ENCODE assay signal across 10 cellular contexts in the genomic region with DNA sequence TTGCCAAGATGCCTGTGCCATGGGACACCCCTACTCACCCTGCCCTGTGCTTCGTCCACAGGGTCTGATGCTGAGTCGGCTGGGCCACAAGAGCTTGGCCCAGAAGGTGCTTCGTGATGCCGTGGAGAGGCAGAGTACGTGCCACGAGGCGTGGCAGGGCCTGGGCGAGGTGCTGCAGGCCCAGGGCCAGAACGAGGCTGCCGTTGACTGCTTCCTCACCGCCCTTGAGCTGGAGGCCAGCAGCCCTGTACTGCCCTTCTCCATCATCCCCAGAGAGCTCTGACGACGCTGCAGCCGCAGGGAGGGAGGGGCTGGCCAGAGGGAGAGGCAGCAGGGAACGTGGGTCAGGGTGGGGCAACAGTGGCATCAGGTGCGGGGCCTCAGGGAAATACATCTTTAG.
DNase-seq lines count a peak whose midpoint lies in the region; ATAC-seq and TF ChIP-seq lines count a peak whose summit lies in the region.
"Had no signal": no experiment of that assay in that cellular context is flagged by ENCODE, and none has a peak within 500 bp of the region (broad histone marks: within the 10 kb centered on the region; RNA-seq: fewer than 3 reads in every experiment).

No MANE protein-coding gene starts in this region.

- TF ChIP-seq CTCF in HEK293 (tag by site-specific recombination; IDR thresholded peaks at IDR 0.05) (no peak), mucosa of descending colon (IDR thresholded peaks at IDR 0.05) (no peak)

- ATAC-seq in mucosa of descending colon (peak; percentile 47), HG03521 (IDR thresholded peaks at IDR 0.05; ENCODE audit: unreplicated experiment) (no peak)

- peaks cover 7% of the 10 kb centered on the region; the same call in 1 of the 2 replicates for H3K4me1 ChIP-seq in HEK293 (ENCODE audit: control insufficient read depth, insufficient read depth, low read length)
- peaks cover 41% of the 10 kb centered on the region for H3K4me1 ChIP-seq in mucosa of descending colon (ENCODE audit: low read depth)
- peaks cover 30% of the 10 kb centered on the region for H3K4me1 ChIP-seq in effector memory CD4-positive, alpha-beta T cell (ENCODE audit: control insufficient read depth, insufficient read depth, low read length, poor library complexity, severe bottlenecking)

- intact Hi-C loops in mucosa of descending colon (cut with DNase I, micrococcal nuclease) = no loop called here

- CTCF ChIA-PET in HEK293 (lab: Yijun Ruan, JAX) = interaction anchor here (0.6 kb wide), 1 partner anchor 24 kb away, joined by 3 read pairs; no protein-coding TSS in a partner anchor

- H3K4me3 ChIP-seq in HEK293 (ENCODE audit: low read depth, low read length) (no peak overlapping the region), mucosa of descending colon (no peak overlapping the region)
- H3K4me3 ChIP-seq in effector memory CD4-positive, alpha-beta T cell (ENCODE audit: insufficient read depth, low read depth, low read length, poor library complexity, severe bottlenecking) = no peak overlapping the region

- POLR2A ChIA-PET in HEK293 (lab: Yijun Ruan, JAX) = no interaction called here

- no peaks in the 10 kb centered on the region for H3K27me3 ChIP-seq in effector memory CD4-positive, alpha-beta T cell (replicated peaks; ENCODE audit: control insufficient read depth, insufficient read depth, low read length, poor library complexity, severe bottlenecking)

- H3K9me3 ChIP-seq in HEK293 (ENCODE audit: control insufficient read depth, insufficient read depth, low read depth, low read length) = no peaks in the 10 kb centered on the region
- H3K9me3 ChIP-seq in mucosa of descending colon = no peaks in the 10 kb centered on the region
- H3K9me3 ChIP-seq in effector memory CD4-positive, alpha-beta T cell (ENCODE audit: control insufficient read depth, low read length) = no peaks in the 10 kb centered on the region

- DNase-seq in mucosa of descending colon (peak; percentile 53 to 83 (median 80)), substantia nigra (lab: John Stamatoyannopoulos, UW) (peak in 1 of 49 donors; percentile 30), Ammon's horn (ENCODE audit: low spot score) (no peak), NCI-H1436 treated with DMSO at 0.1 percent for 48 hours (lab: John Stamatoyannopoulos, UW) (no peak)
- no peak for DNase-seq in effector memory CD4-positive, alpha-beta T cell
- DNase-seq: NCI-H2107, occipital lobe had no signal

- H3K36me3 ChIP-seq in HEK293 (ENCODE audit: control insufficient read depth in 2 of 2, insufficient read depth in 1 of 2, low read length in 2 of 2) (no peaks in the 10 kb centered on the region), mucosa of descending colon (ENCODE audit: low read depth) (no peaks in the 10 kb centered on the region)
- peaks cover 19% of the 10 kb centered on the region for H3K36me3 ChIP-seq in effector memory CD4-positive, alpha-beta T cell (ENCODE audit: control insufficient read depth, insufficient read depth, low read length)

- H3K27ac ChIP-seq in HEK293 (ENCODE audit: extremely low read depth, low read depth, low read length) (no peak overlapping the region), cingulate gyrus (ENCODE audit: low read depth, low read length) (peak overlapping the region; percentile 96), substantia nigra (ENCODE audit: low read depth, low read length, poor library complexity, severe bottlenecking) (peak overlapping the region; percentile 39)
- no peak overlapping the region for H3K27ac ChIP-seq in effector memory CD4-positive, alpha-beta T cell (ENCODE audit: insufficient read depth, low read length, poor library complexity, severe bottlenecking)

TF ChIP-seq in HEK293, 187 proteins besides CTCF, POLR2A, EP300 and RAD21:
- no peak for TF ChIP-seq ZNF830 (tag by site-specific recombination; IDR thresholded peaks at IDR 0.05; ENCODE audit: low read depth)
- TF ChIP-seq, protein P1, sequence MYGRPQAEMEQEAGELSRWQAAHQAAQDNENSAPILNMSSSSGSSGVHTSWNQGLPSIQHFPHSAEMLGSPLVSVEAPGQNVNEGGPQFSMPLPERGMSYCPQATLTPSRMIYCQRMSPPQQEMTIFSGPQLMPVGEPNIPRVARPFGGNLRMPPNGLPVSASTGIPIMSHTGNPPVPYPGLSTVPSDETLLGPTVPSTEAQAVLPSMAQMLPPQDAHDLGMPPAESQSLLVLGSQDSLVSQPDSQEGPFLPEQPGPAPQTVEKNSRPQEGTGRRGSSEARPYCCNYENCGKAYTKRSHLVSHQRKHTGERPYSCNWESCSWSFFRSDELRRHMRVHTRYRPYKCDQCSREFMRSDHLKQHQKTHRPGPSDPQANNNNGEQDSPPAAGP (tag by site-specific recombination; IDR thresholded peaks at IDR 0.05) = 0 out of 2 replicates have a peak, but pooled peaks have one; percentile 65
- TF ChIP-seq ZNF610 (tag by site-specific recombination; IDR thresholded peaks at IDR 0.05; ENCODE audit: borderline replicate concordance) = no peak

Comparison
In these comparisons a context has a peak if more than half of its experiments do, and no peak if none do; other contexts are left out.
1. H3K27ac ChIP-seq: peak in cingulate gyrus (single experiment) and substantia nigra (single experiment); none in HEK293 (single experiment) and effector memory CD4-positive, alpha-beta T cell (single experiment).
2. DNase-seq: peak in mucosa of descending colon (3 of 3); none in effector memory CD4-positive, alpha-beta T cell (0 of 3), Ammon's horn (single experiment) and NCI-H1436 treated with DMSO at 0.1 percent for 48 hours (single experiment).